Comparison of ENCODE assay signal across 7 cellular contexts in genomic region chr2:14944562-14945346, GRCh38.
DNase-seq lines count a peak whose midpoint lies in the region; ATAC-seq and TF ChIP-seq lines count a peak whose summit lies in the region.

No MANE protein-coding gene starts in this region.

- CTCF ChIA-PET in PC-3 (lab: Charles Lee): no interaction called here
- CTCF ChIA-PET in naive thymus-derived CD4-positive, alpha-beta T cell (lab: Charles Lee): interaction anchor here (0.7 kb wide), 1 partner anchor 26 kb away, joined by 3 read pairs; no protein-coding TSS in a partner anchor
- CTCF ChIA-PET in CD8-positive, alpha-beta T cell (lab: Charles Lee): interaction anchor here (1.4 kb wide), 1 partner anchor 12 kb away, joined by 3 read pairs; no protein-coding TSS in a partner anchor

- H3K4me1 ChIP-seq in PC-3 (ENCODE audit: insufficient read depth, low read length): no peaks in the 10 kb centered on the region
- no peaks in the 10 kb centered on the region for H3K4me1 ChIP-seq in naive thymus-derived CD4-positive, alpha-beta T cell (ENCODE audit: control insufficient read depth in 2 of 2, insufficient read depth in 2 of 2, low read length in 2 of 2)
- H3K4me1 ChIP-seq in CD8-positive, alpha-beta T cell (ENCODE audit: insufficient read depth, low read length): no peaks in the 10 kb centered on the region

- H3K4me1 Mint-ChIP-seq in naive thymus-derived CD4-positive, alpha-beta T cell: peaks cover 0 to 1% (median 0%) of the 10 kb centered on the region in 7 donors
- H3K4me1 Mint-ChIP-seq in CD8-positive, alpha-beta T cell (ENCODE audit: low read depth): no peaks in the 10 kb centered on the region

- TF ChIP-seq CTCF in PC-3 (conservative IDR thresholded peaks at IDR 0.05; ENCODE audit: low read depth, low read length): peak; percentile 86
- no peak for TF ChIP-seq CTCF in CD8-positive, alpha-beta T cell (IDR thresholded peaks at IDR 0.05)

- no peaks in the 10 kb centered on the region for H4K20me1 ChIP-seq in PC-3 (ENCODE audit: low read length)

- no peak overlapping the region for H3K4me3 Mint-ChIP-seq in naive thymus-derived CD4-positive, alpha-beta T cell
- no peak overlapping the region for H3K4me3 Mint-ChIP-seq in CD8-positive, alpha-beta T cell

- no peaks in the 10 kb centered on the region for H3K36me3 ChIP-seq in PC-3 (ENCODE audit: low read depth, low read length)
- no peaks in the 10 kb centered on the region for H3K36me3 ChIP-seq in naive thymus-derived CD4-positive, alpha-beta T cell (ENCODE audit: control insufficient read depth in 2 of 3, insufficient read depth in 3 of 3, low read length in 3 of 3)
- H3K36me3 ChIP-seq in CD8-positive, alpha-beta T cell (ENCODE audit: insufficient read depth, low read length): no peaks in the 10 kb centered on the region

- H3K27ac Mint-ChIP-seq in naive thymus-derived CD4-positive, alpha-beta T cell: no peak overlapping the region
- H3K27ac Mint-ChIP-seq in CD8-positive, alpha-beta T cell: no peak overlapping the region

- peaks cover 4 to 31% (median 7%) of the 10 kb centered on the region in 11 donors for H3K9me3 Mint-ChIP-seq in naive thymus-derived CD4-positive, alpha-beta T cell
- H3K9me3 Mint-ChIP-seq in CD8-positive, alpha-beta T cell: peaks cover 8% of the 10 kb centered on the region

- no peaks in the 10 kb centered on the region for H3K36me3 Mint-ChIP-seq in naive thymus-derived CD4-positive, alpha-beta T cell
- no peaks in the 10 kb centered on the region for H3K36me3 Mint-ChIP-seq in CD8-positive, alpha-beta T cell

- ATAC-seq in GM18870 (IDR thresholded peaks at IDR 0.05; ENCODE audit: unreplicated experiment) (peak; percentile 72), HG03066 (IDR thresholded peaks at IDR 0.05; ENCODE audit: low read depth, unreplicated experiment) (peak; percentile 65), PC-3 (peak; percentile 81)
- ATAC-seq in naive thymus-derived CD4-positive, alpha-beta T cell: no peak
- ATAC-seq in CD8-positive, alpha-beta T cell: no peak

- H3K9ac ChIP-seq in PC-3 (ENCODE audit: low read length): no peak overlapping the region

- H3K9me2 ChIP-seq in PC-3 (replicated peaks; ENCODE audit: low read length): no peaks in the 10 kb centered on the region

- peaks cover 0 to 22% (median 11%) of the 10 kb centered on the region in 5 donors for H3K27me3 Mint-ChIP-seq in naive thymus-derived CD4-positive, alpha-beta T cell
- peaks cover 4% of the 10 kb centered on the region for H3K27me3 Mint-ChIP-seq in CD8-positive, alpha-beta T cell (ENCODE audit: low read depth)

- H3K9me3 ChIP-seq in PC-3 (ENCODE audit: low read length): no peaks in the 10 kb centered on the region
- H3K9me3 ChIP-seq in naive thymus-derived CD4-positive, alpha-beta T cell (ENCODE audit: control insufficient read depth in 2 of 3, low read length in 3 of 3): no peaks in the 10 kb centered on the region
- no peaks in the 10 kb centered on the region for H3K9me3 ChIP-seq in CD8-positive, alpha-beta T cell (ENCODE audit: low read length)

- H3K27me3 ChIP-seq in PC-3 (ENCODE audit: low read length): no peaks in the 10 kb centered on the region
- H3K27me3 ChIP-seq in naive thymus-derived CD4-positive, alpha-beta T cell (ENCODE audit: control insufficient read depth in 2 of 2, insufficient read depth in 2 of 2, low read length in 2 of 2): no peaks in the 10 kb centered on the region
- H3K27me3 ChIP-seq in CD8-positive, alpha-beta T cell (ENCODE audit: insufficient read depth, low read length): peaks cover 4% of the 10 kb centered on the region

- H3K4me3 ChIP-seq in PC-3 (ENCODE audit: low read length): no peak overlapping the region
- no peak overlapping the region for H3K4me3 ChIP-seq in naive thymus-derived CD4-positive, alpha-beta T cell (ENCODE audit: low read length)
- no peak overlapping the region for H3K4me3 ChIP-seq in CD8-positive, alpha-beta T cell (ENCODE audit: low read depth, low read length)

- intact Hi-C loops in PC-3 (cut with micrococcal nuclease): loop anchor here (1.0 to 2.0 kb wide), 3 partner anchors 309 to 1750 kb away; no protein-coding TSS in a partner anchor
- intact Hi-C loops in naive thymus-derived CD4-positive, alpha-beta T cell (cut with micrococcal nuclease): no loop called here
- intact Hi-C loops in CD8-positive, alpha-beta T cell (cut with DNase I, micrococcal nuclease): no loop called here

- no peak overlapping the region for H3K4me2 ChIP-seq in PC-3 (ENCODE audit: low read length)

- peak; percentile 64 for DNase-seq in PC-3
- DNase-seq in iris pigment epithelial cell (ENCODE audit: low read depth): peak; percentile 44
- no peak for DNase-seq in activated T-cell treated with anti-CD3 and anti-CD28 coated beads, Interleukin-2, amount 50 U/mL, for 48 hours
- DNase-seq in naive thymus-derived CD4-positive, alpha-beta T cell: no peak
- DNase-seq in CD8-positive, alpha-beta T cell: no peak

- no peak overlapping the region for H3K27ac ChIP-seq in PC-3 (ENCODE audit: low read length)
- H3K27ac ChIP-seq in naive thymus-derived CD4-positive, alpha-beta T cell (ENCODE audit: low read depth, low read length): no peak overlapping the region
- H3K27ac ChIP-seq in CD8-positive, alpha-beta T cell (ENCODE audit: low read depth, low read length): no peak overlapping the region

- POLR2A ChIA-PET in PC-3 (lab: Charles Lee; ENCODE audit: unreplicated experiment): no interaction called here
- POLR2A ChIA-PET in naive thymus-derived CD4-positive, alpha-beta T cell (lab: Charles Lee): no interaction called here
- POLR2A ChIA-PET in CD8-positive, alpha-beta T cell (lab: Charles Lee): no interaction called here

- no TSS peak for BruUV-seq in PC-3 (replicated peaks; lab: Mats Ljungman, UMichigan)

- H2AFZ ChIP-seq in PC-3 (ENCODE audit: low read length): no peak overlapping the region

- no peaks in the 10 kb centered on the region for H3K79me2 ChIP-seq in PC-3 (ENCODE audit: low read length)

- no peaks in the 10 kb centered on the region for H3F3A ChIP-seq in PC-3 (ENCODE audit: low read length, unreplicated experiment)

Comparison
In these comparisons a context has a peak if more than half of its experiments do, and no peak if none do; other contexts are left out.
1. ATAC-seq: peak in GM18870 (single experiment), HG03066 (single experiment) and PC-3 (single experiment); none in naive thymus-derived CD4-positive, alpha-beta T cell (single experiment) and CD8-positive, alpha-beta T cell (single experiment).
2. DNase-seq: peak in PC-3 (single experiment) and iris pigment epithelial cell (single experiment); none in activated T-cell treated with anti-CD3 and anti-CD28 coated beads, Interleukin-2, amount 50 U/mL, for 48 hours (0 of 2), naive thymus-derived CD4-positive, alpha-beta T cell (0 of 9) and CD8-positive, alpha-beta T cell (0 of 7).